32 cellular contexts compared by ENCODE assay signal in the genomic region with DNA sequence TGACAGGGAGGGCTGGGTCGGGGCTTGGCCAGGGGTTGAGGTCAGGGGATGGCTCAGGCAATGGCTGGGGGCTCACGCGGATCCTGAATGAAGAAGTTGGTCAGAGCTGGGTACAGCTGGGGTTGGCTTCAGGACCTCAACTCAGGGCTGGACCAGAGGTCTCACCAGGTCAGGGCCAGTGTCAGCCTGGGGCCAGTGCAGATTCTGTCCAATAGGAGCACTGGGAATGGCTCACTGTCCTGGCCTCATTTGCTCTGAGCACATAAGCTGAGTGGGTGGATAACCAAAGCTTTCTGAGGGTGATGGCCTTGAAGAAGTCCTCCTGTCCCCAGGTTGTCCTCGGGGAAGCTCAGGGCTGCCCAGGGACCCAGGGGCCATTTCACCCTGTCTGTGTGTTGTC.
"Had no signal": no experiment of that assay in that cellular context is flagged by ENCODE, and none has a peak within 500 bp of the region (broad histone marks: within the 10 kb centered on the region; RNA-seq: fewer than 3 reads in every experiment).

No MANE protein-coding gene starts in this region.

- DNase-seq: activated CD4-positive, alpha-beta memory T cell treated with anti-CD3 and anti-CD28 coated beads, Interleukin-2, amount 10 ng/mL, durations not matched to agents 7 days and 5 days; activated CD4-positive, alpha-beta T cell treated with anti-CD3 and anti-CD28 coated beads for 1 hour; activated CD4-positive, alpha-beta T cell treated with anti-CD3 and anti-CD28 coated beads for 36 hours; activated CD4-positive, alpha-beta T cell treated with anti-CD3 and anti-CD28 coated beads for 48 hours; activated CD4-positive, alpha-beta T cell treated with anti-CD3 and anti-CD28 coated beads, Interleukin-2, amount 10 ng/mL, durations not matched to agents 7 days and 5 days; activated CD4-positive, alpha-beta T cell treated with anti-CD3 and anti-CD28 coated beads, Interleukin-2, amount 50 U/mL, for 48 hours; activated CD4-positive, CD25-positive, alpha-beta regulatory T cell; activated CD8-positive, alpha-beta memory T cell treated with anti-CD3 and anti-CD28 coated beads for 24 hours; activated CD8-positive, alpha-beta memory T cell treated with anti-CD3 and anti-CD28 coated beads, Interleukin-2, amount 10 ng/mL, durations not matched to agents 7 days and 5 days; activated CD8-positive, alpha-beta memory T cell treated with anti-CD3 and anti-CD28 coated beads, Interleukin-2, amount 50 U/mL, for 48 hours; activated CD8-positive, alpha-beta T cell treated with anti-CD3 and anti-CD28 coated beads, Interleukin-2, amount 10 ng/mL, durations not matched to agents 7 days and 5 days; activated effector memory CD4-positive, alpha-beta T cell treated with Interleukin-2 at 50 U/mL for 16 hours; activated gamma-delta T cell; activated naive CD4-positive, alpha-beta T cell treated with anti-CD3 and anti-CD28 coated beads, Interleukin-2, amount 10 ng/mL, durations not matched to agents 7 days and 5 days; activated naive CD4-positive, alpha-beta T cell treated with Interleukin-2 at 50 U/mL for 16 hours; activated naive CD8-positive, alpha-beta T cell treated with anti-CD3 and anti-CD28 coated beads, Interleukin-2, amount 10 ng/mL, durations not matched to agents 7 days and 5 days; activated naive CD8-positive, alpha-beta T cell treated with anti-CD3 and anti-CD28 coated beads, Interleukin-2, amount 50 U/mL, for 24 hours; activated T-cell treated with anti-CD3 and anti-CD28 coated beads, Interleukin-2, amount 50 U/mL, for 24 hours; activated T-cell treated with anti-CD3 and anti-CD28 coated beads, Interleukin-2, amount 50 U/mL, for 48 hours; amygdala; anterior cingulate cortex; body of pancreas; brain microvascular endothelial cell; cerebellar nuclear complex; SW 1271; T-helper 1 cell; T-helper 2 cell; T-helper 9 cell had no signal

- H3K27ac ChIP-seq: body of pancreas, brain microvascular endothelial cell, breast epithelium, VCaP had no signal

- H3K36me3 ChIP-seq: brain microvascular endothelial cell, breast epithelium had no signal

- ATAC-seq: activated CD4-positive, alpha-beta T cell treated with anti-CD3 and anti-CD28 coated beads for 36 hours; activated CD4-positive, CD25-positive, alpha-beta regulatory T cell treated with anti-CD3 and anti-CD28 coated beads, Interleukin-2, amount 50 U/mL, for 24 hours; activated CD8-positive, alpha-beta memory T cell treated with anti-CD3 and anti-CD28 coated beads, Interleukin-2, amount 10 ng/mL, durations not matched to agents 7 days and 5 days; activated CD8-positive, alpha-beta T cell treated with anti-CD3 and anti-CD28 coated beads, Interleukin-2, amount 10 ng/mL, durations not matched to agents 7 days and 5 days; activated naive CD8-positive, alpha-beta T cell treated with anti-CD3 and anti-CD28 coated beads, Interleukin-2, amount 50 U/mL, for 24 hours; body of pancreas; WTC11 had no signal

- H3K4me1 ChIP-seq: breast epithelium had no signal

- H3K27me3 ChIP-seq: body of pancreas, breast epithelium had no signal

- H3K9me3 ChIP-seq: body of pancreas, breast epithelium had no signal

- H3K4me3 ChIP-seq: body of pancreas, breast epithelium had no signal
